In genomic region chr1:203286161-203286984, GRCh38 we compare ENCODE assay signal across 9 cellular contexts. TPM values are rescaled to one million over a fixed set of nuclear protein-coding genes. Genes with fewer than 3 reads are reported as not detected.
DNase-seq lines count a peak whose midpoint lies in the region; ATAC-seq and TF ChIP-seq lines count a peak whose summit lies in the region.
"Had no signal": no experiment of that assay in that cellular context is flagged by ENCODE, and none has a peak within 500 bp of the region (broad histone marks: within the 10 kb centered on the region; RNA-seq: fewer than 3 reads in every experiment).

No MANE protein-coding gene starts in this region.

- H3K9me3 Mint-ChIP-seq in T-helper 1 cell treated with Interleukin-12 subunit alpha and Interleukin-12 subunit beta and Interleukin-4 antibody, amounts not matched to agents 30 μg/mL and 1 μg/mL, for 36 hours: no peaks in the 10 kb centered on the region
- H3K9me3 Mint-ChIP-seq in memory B cell: no peaks in the 10 kb centered on the region

- H3K27me3 Mint-ChIP-seq in T-helper 1 cell treated with Interleukin-12 subunit alpha and Interleukin-12 subunit beta and Interleukin-4 antibody, amounts not matched to agents 30 μg/mL and 1 μg/mL, for 36 hours (ENCODE audit: low read depth): no peaks in the 10 kb centered on the region
- H3K27me3 Mint-ChIP-seq in memory B cell: no peaks in the 10 kb centered on the region

- peak overlapping the region; percentile 65 to 94 (median 86) for H3K27ac ChIP-seq in adrenal gland
- H3K27ac ChIP-seq in thoracic aorta: peak overlapping the region; percentile 74 to 80

- WGBS in adrenal gland, 4 donors: 62 to 80% (median 68%) methylated on average over 7 to 9 of the region's 9 CpGs

- H3K9me3 ChIP-seq in adrenal gland (replicated peaks in 1 of 3) (no peaks in the 10 kb centered on the region), thoracic aorta (no peaks in the 10 kb centered on the region)

- H3K27me3 ChIP-seq in adrenal gland (no peaks in the 10 kb centered on the region), thoracic aorta (replicated peaks; ENCODE audit: insufficient read depth) (no peaks in the 10 kb centered on the region)

- H3K36me3 Mint-ChIP-seq in T-helper 1 cell treated with Interleukin-12 subunit alpha and Interleukin-12 subunit beta and Interleukin-4 antibody, amounts not matched to agents 30 μg/mL and 1 μg/mL, for 36 hours (ENCODE audit: low read depth): no peaks in the 10 kb centered on the region
- H3K36me3 Mint-ChIP-seq in memory B cell: no peaks in the 10 kb centered on the region

- ATAC-seq in memory B cell (ENCODE audit: low read depth) (no peak), thoracic aorta (ENCODE audit: insufficient number of reproducible peaks, low FRiP score, low read depth) (no peak), HG02678 (IDR thresholded peaks at IDR 0.05; ENCODE audit: unreplicated experiment) (no peak)

- intact Hi-C loops in adrenal gland (cut with DNase I): no loop called here

- peaks cover 28 to 50% of the 10 kb centered on the region in 2 donors for H3K4me1 ChIP-seq in adrenal gland (replicated peaks in 1 of 2)
- peaks cover 28 to 51% of the 10 kb centered on the region in 2 donors for H3K4me1 ChIP-seq in thoracic aorta (ENCODE audit: control insufficient read depth in 1 of 2, low read depth in 2 of 2)

- peak overlapping the region; percentile 45 for H3K4me3 Mint-ChIP-seq in T-helper 1 cell treated with Interleukin-12 subunit alpha and Interleukin-12 subunit beta and Interleukin-4 antibody, amounts not matched to agents 30 μg/mL and 1 μg/mL, for 36 hours
- peak overlapping the region; percentile 77 for H3K4me3 Mint-ChIP-seq in memory B cell

- no peak overlapping the region for H3K4me3 ChIP-seq in adrenal gland
- H3K4me3 ChIP-seq in thoracic aorta: no peak overlapping the region

- H3K27ac Mint-ChIP-seq in T-helper 1 cell treated with Interleukin-12 subunit alpha and Interleukin-12 subunit beta and Interleukin-4 antibody, amounts not matched to agents 30 μg/mL and 1 μg/mL, for 36 hours: peak overlapping the region; percentile 99
- H3K27ac Mint-ChIP-seq in memory B cell: peak overlapping the region; percentile 97

- TF ChIP-seq POLR2A in adrenal gland (IDR thresholded peaks at IDR 0.05): no peak

- H3K4me1 Mint-ChIP-seq in T-helper 1 cell treated with Interleukin-12 subunit alpha and Interleukin-12 subunit beta and Interleukin-4 antibody, amounts not matched to agents 30 μg/mL and 1 μg/mL, for 36 hours (ENCODE audit: low read depth): peaks cover 57% of the 10 kb centered on the region
- H3K4me1 Mint-ChIP-seq in memory B cell: peaks cover 65% of the 10 kb centered on the region

- TF ChIP-seq CTCF in adrenal gland (IDR thresholded peaks at IDR 0.05): no peak
- no peak for TF ChIP-seq CTCF in thoracic aorta (IDR thresholded peaks at IDR 0.05)

- H3K36me3 ChIP-seq in adrenal gland (replicated peaks in 1 of 2) (no peaks in the 10 kb centered on the region), thoracic aorta (no peaks in the 10 kb centered on the region)

- no peak for DNase-seq in T-helper 1 cell
- DNase-seq in adrenal gland: no peak
- no peak for DNase-seq in memory B cell (ENCODE audit: low spot score in 2 of 2)
- DNase-seq in thoracic aorta (ENCODE audit: low spot score): no peak
- DNase-seq in mesenteric fat pad (ENCODE audit: low spot score): no peak
- DNase-seq in amniotic stem cell (lab: John Stamatoyannopoulos, UW): no peak

RNA-seq across cellular contexts. Expression of gene BTG2, which starts 18.9 kb away (rescaled TPM):
- total RNA-seq in adrenal gland: 100 to 1,000 TPM in 2 of 8 donors, 10 to 100 TPM in 6; 11.4 to 175 (median 52.5) TPM
- polyA plus RNA-seq in adrenal gland: 10 to 100 TPM; 16.6 to 58.8 (median 24.0) TPM
- 100 to 1,000 TPM; 119 to 164 TPM for total RNA-seq in thoracic aorta
- 178 TPM for total RNA-seq in mesenteric fat pad

RNA-seq across cellular contexts. Expression of gene CHIT1, which starts 56.9 kb away (rescaled TPM):
- 1 to 10 TPM in 1 of 8 donors, under 1 TPM in 6, not detected in 1; 0.14 to 1.9 (median 0.51) TPM for total RNA-seq in adrenal gland
- polyA plus RNA-seq in adrenal gland: 1 to 10 TPM in 2 of 3 donors, under 1 TPM in 1; 0.13 to 6.5 (median 1.1) TPM
- under 1 TPM; 0.14 to 0.41 TPM for total RNA-seq in thoracic aorta
- total RNA-seq in mesenteric fat pad: 17.4 TPM
- polyA plus RNA-seq: AG04450 had no signal
